Comparison of ENCODE assay signal across 19 cellular contexts in the genomic region with DNA sequence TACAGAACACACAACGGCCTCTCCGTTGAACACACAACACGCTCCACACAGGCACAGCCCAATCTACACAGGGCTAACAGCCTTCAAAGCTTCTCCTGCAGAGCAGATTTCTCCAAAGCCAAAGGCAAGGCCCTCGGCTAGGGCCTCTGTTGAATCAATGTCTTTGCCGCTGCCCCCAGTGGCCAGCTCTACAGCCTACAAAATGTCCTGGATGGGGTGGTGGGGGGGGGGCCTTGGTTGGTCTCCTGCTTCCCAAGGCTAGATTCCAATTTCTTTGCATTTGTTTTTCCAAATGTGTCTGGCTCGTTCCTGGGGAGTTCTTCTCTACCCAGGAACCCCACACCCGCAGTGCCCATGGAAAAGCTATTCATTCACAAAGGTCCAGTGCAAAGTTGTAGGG.
DNase-seq lines count a peak whose midpoint lies in the region; ATAC-seq, FAIRE-seq and TF ChIP-seq lines count a peak whose summit lies in the region.
"Had no signal": no experiment of that assay in that cellular context is flagged by ENCODE, and none has a peak within 500 bp of the region (broad histone marks: within the 10 kb centered on the region; RNA-seq: fewer than 3 reads in every experiment).

No MANE protein-coding gene starts in this region.

- H3K9me3 ChIP-seq in A673 (ENCODE audit: low read depth, low read length, poor library complexity, severe bottlenecking) = no peaks in the 10 kb centered on the region
- H3K9me3 ChIP-seq in HepG2 (ENCODE audit: low read length) = no peaks in the 10 kb centered on the region
- H3K9me3 ChIP-seq: psoas muscle had no signal

- TF ChIP-seq CTCF in A673 (conservative IDR thresholded peaks at IDR 0.05; ENCODE audit: low read depth, low read length) = 0 out of 2 replicates have a peak, but pooled peaks have one; percentile 38
- TF ChIP-seq CTCF in GM23338 (conservative IDR thresholded peaks at IDR 0.05; ENCODE audit: low read depth in 2 of 2) = peak; percentile 40 to 43
- peak; percentile 25 for TF ChIP-seq CTCF in HepG2 (CRISPR knock-in tag; IDR thresholded peaks at IDR 0.05)

- peaks cover 14% of the 10 kb centered on the region for H3K27me3 Mint-ChIP-seq in GM23338 (ENCODE audit: insufficient read depth, low read depth, poor library complexity)
- H3K27me3 Mint-ChIP-seq: activated B cell treated with CpG ODN at 0.5 μM for 24 hours had no signal

- CTCF ChIA-PET in A673 (lab: Charles Lee) = interaction anchor here (0.6 to 0.9 kb wide), 3 partner anchors 129 to 334 kb away, joined by 3 to 10 read pairs (median 5); no protein-coding TSS in a partner anchor
- CTCF ChIA-PET in HepG2 (lab: Yijun Ruan, JAX; ENCODE audit: low intra/inter-chr PET ratio, low total read pairs) = no interaction called here

- TF ChIP-seq EP300 in HepG2 (IDR thresholded peaks at IDR 0.05; ENCODE audit: low read depth in 2 of 2, low read length in 2 of 2) (no peak), HepG2 (CRISPR knock-in tag; IDR thresholded peaks at IDR 0.05; ENCODE audit: borderline replicate concordance) (no peak)

- H3K9me2 ChIP-seq in GM23338 (ENCODE audit: insufficient read depth) = no peaks in the 10 kb centered on the region

- H3K4me1 Mint-ChIP-seq in GM23338 = peaks cover 17% of the 10 kb centered on the region
- H3K4me1 Mint-ChIP-seq: activated naive CD4-positive, alpha-beta T cell treated with anti-CD3 and anti-CD28 coated beads, Interleukin-2, amount 50 U/mL, for 24 hours; central memory CD8-positive, alpha-beta T cell had no signal

- ATAC-seq in GM23338 = peak; percentile 31
- peak; percentile 45 for ATAC-seq in HepG2
- no peak for ATAC-seq in HG03469 (IDR thresholded peaks at IDR 0.05; ENCODE audit: unreplicated experiment)
- ATAC-seq in left cardiac atrium = no peak
- ATAC-seq: psoas muscle had no signal

- TF ChIP-seq RAD21 in HepG2 (CRISPR knock-in tag; IDR thresholded peaks at IDR 0.05) = no peak

- 43% methylated on average over 6 of the region's 7 CpGs for WGBS in HepG2 (ENCODE audit: low lambda C conversion rate)

- intact Hi-C loops in A673 (cut with micrococcal nuclease; ENCODE audit: unreplicated experiment) (no loop called here), HepG2 (cut with micrococcal nuclease; ENCODE audit: unreplicated experiment) (loop anchor here (5.0 kb wide), 1 partner anchor 550 kb away; no protein-coding TSS in a partner anchor), left cardiac atrium (cut with DNase I) (no loop called here)

- no peak overlapping the region for H3K4me3 ChIP-seq in A673 (ENCODE audit: low read depth, low read length, poor library complexity, severe bottlenecking)
- H3K4me3 ChIP-seq in GM23338 = no peak overlapping the region
- no peak overlapping the region for H3K4me3 ChIP-seq in HepG2 (replicated peaks in 1 of 3; ENCODE audit: insufficient read depth in 1 of 3, low read depth in 2 of 3, low read length in 3 of 3)
- H3K4me3 ChIP-seq: psoas muscle, SK-N-MC had no signal

- H3K9ac ChIP-seq in HepG2 (ENCODE audit: insufficient read depth, low read depth, low read length) = 0 out of 2 replicates have a peak overlapping the region, but pooled peaks have one; percentile 18

- H2AFZ ChIP-seq in GM23338 = peak overlapping the region; percentile 72; the same call in 1 of the 2 replicates
- H2AFZ ChIP-seq in HepG2 (ENCODE audit: low read length) = no peak overlapping the region

- TF ChIP-seq POLR2A in HepG2 (IDR thresholded peaks at IDR 0.05; ENCODE audit: insufficient read depth in 1 of 2, low read depth in 2 of 2, low read length in 2 of 2) = no peak

- BruUV-seq in A673 (replicated peaks; lab: Mats Ljungman, UMichigan) (no TSS peak), HepG2 (replicated peaks; lab: Mats Ljungman, UMichigan) (no TSS peak)

- H3K79me2 ChIP-seq in GM23338 (replicated peaks; ENCODE audit: insufficient read depth) (no peaks in the 10 kb centered on the region), HepG2 (ENCODE audit: insufficient read depth, low read length) (no peaks in the 10 kb centered on the region)

- H4K20me1 ChIP-seq in GM23338 (replicated peaks; ENCODE audit: insufficient read depth) (no peaks in the 10 kb centered on the region), HepG2 (ENCODE audit: insufficient read depth, low read length) (no peaks in the 10 kb centered on the region)

- no peaks in the 10 kb centered on the region for H3K36me3 Mint-ChIP-seq in GM23338 (ENCODE audit: low read depth)
- H3K36me3 Mint-ChIP-seq: activated naive CD4-positive, alpha-beta T cell treated with anti-CD3 and anti-CD28 coated beads, Interleukin-2, amount 50 U/mL, for 24 hours had no signal

- H3K36me3 ChIP-seq in A673 (ENCODE audit: insufficient read depth, low read length, poor library complexity, severe bottlenecking) (no peaks in the 10 kb centered on the region), GM23338 (ENCODE audit: insufficient read depth) (no peaks in the 10 kb centered on the region), HepG2 (replicated peaks in 1 of 2; ENCODE audit: control insufficient read depth in 1 of 2, insufficient read depth in 2 of 2, low read length in 2 of 2) (no peaks in the 10 kb centered on the region)

- DNase-seq in A673 (ENCODE audit: low spot score) = peak; percentile 26
- peak; percentile 42 for DNase-seq in GM23338 (ENCODE audit: low spot score)
- DNase-seq in SK-MEL-5 (ENCODE audit: low read depth, low spot score) = peak; percentile 37
- DNase-seq in HepG2 (ENCODE audit: low spot score) = peak; percentile 18
- no peak for DNase-seq in left cardiac atrium
- no peak for DNase-seq in activated CD8-positive, alpha-beta memory T cell treated with anti-CD3 and anti-CD28 coated beads, Interleukin-2, amount 50 U/mL, for 4 hours
- no peak for DNase-seq in DMS153 (lab: John Stamatoyannopoulos, UW)
- DNase-seq: activated B cell treated with CpG ODN at 0.5 μM for 24 hours; head of caudate nucleus; KG1; kidney glomerular epithelial cell; NK-92 treated with Interleukin-12 subunit alpha and Interleukin-12 subunit beta, amount 100 ng/mL, for 24 hours had no signal

- in situ Hi-C loops in SK-MEL-5 (cut with HindIII; ENCODE audit: low pct_unique_long_range_greater_than_20kb, low sequenced_read_pairs) = no loop called here
- in situ Hi-C loops in HepG2 (cut with HindIII; ENCODE audit: extremely low pct_ligation_motif_present, low pct_unique_long_range_greater_than_20kb) = no loop called here

- no peak overlapping the region for H3K27ac ChIP-seq in A673 (ENCODE audit: low read depth, low read length, poor library complexity, severe bottlenecking)
- no peak overlapping the region for H3K27ac ChIP-seq in GM23338 (ENCODE audit: low read depth)
- no peak overlapping the region for H3K27ac ChIP-seq in HepG2 (ENCODE audit: extremely low read length, insufficient read depth, low read length)
- H3K27ac ChIP-seq: psoas muscle, SK-N-MC had no signal

- H3K27me3 ChIP-seq in A673 (replicated peaks; ENCODE audit: insufficient read depth, low read depth, low read length, poor library complexity) = no peaks in the 10 kb centered on the region
- H3K27me3 ChIP-seq in GM23338 (ENCODE audit: insufficient read depth) = peaks cover 5% of the 10 kb centered on the region; the same call in 1 of the 2 replicates
- H3K27me3 ChIP-seq in HepG2 (ENCODE audit: control insufficient read depth in 1 of 2, insufficient read depth in 2 of 2, low read length in 2 of 2) = peaks cover 2 to 50% of the 10 kb centered on the region in 2 experiments; a peak in 4 of 5 replicates

- no peak overlapping the region for H3K4me3 Mint-ChIP-seq in GM23338
- H3K4me3 Mint-ChIP-seq: activated B cell treated with CpG ODN at 0.5 μM for 24 hours; activated naive CD4-positive, alpha-beta T cell treated with anti-CD3 and anti-CD28 coated beads, Interleukin-2, amount 50 U/mL, for 24 hours; central memory CD8-positive, alpha-beta T cell had no signal

- H3K4me1 ChIP-seq in A673 (ENCODE audit: insufficient read depth, low read length, poor library complexity, severe bottlenecking) (peaks cover 14% of the 10 kb centered on the region), GM23338 (ENCODE audit: insufficient read depth) (peaks cover 6% of the 10 kb centered on the region; the same call in 1 of the 2 replicates), HepG2 (ENCODE audit: insufficient read depth, low read length) (peaks cover 67% of the 10 kb centered on the region)
- H3K4me1 ChIP-seq: psoas muscle had no signal

- peak; percentile 23 for FAIRE-seq in HepG2 (lab: Jason Lieb, UNC)
- FAIRE-seq: endothelial cell of umbilical vein, GM19239 had no signal

- H3K4me2 ChIP-seq in GM23338 = no peak overlapping the region
- H3K4me2 ChIP-seq in HepG2 (ENCODE audit: low read depth, low read length) = peak overlapping the region; percentile 65

- no peak overlapping the region for H3K27ac Mint-ChIP-seq in GM23338
- H3K27ac Mint-ChIP-seq: activated naive CD4-positive, alpha-beta T cell treated with anti-CD3 and anti-CD28 coated beads, Interleukin-2, amount 50 U/mL, for 24 hours had no signal

- no peaks in the 10 kb centered on the region for H3K9me3 Mint-ChIP-seq in GM23338
- H3K9me3 Mint-ChIP-seq: activated B cell treated with CpG ODN at 0.5 μM for 24 hours; activated naive CD4-positive, alpha-beta T cell treated with anti-CD3 and anti-CD28 coated beads, Interleukin-2, amount 50 U/mL, for 24 hours; central memory CD8-positive, alpha-beta T cell had no signal

- no peaks in the 10 kb centered on the region for H3F3A ChIP-seq in GM23338 (replicated peaks; ENCODE audit: low read depth)

- POLR2A ChIA-PET in A673 (lab: Charles Lee; ENCODE audit: low non-redundant PET) = no interaction called here
- POLR2A ChIA-PET in HepG2 (lab: Yijun Ruan, JAX) = interaction anchor here (0.6 to 1.6 kb wide), 3 partner anchors 26 to 254 kb away, joined by 3 to 4 read pairs (median 4); no protein-coding TSS in a partner anchor

TF ChIP-seq in GM23338, 12 proteins besides CTCF, POLR2A, EP300 and RAD21 (continues in another document):
- no peak for TF ChIP-seq ZNF114 (CRISPR knock-in tag; IDR thresholded peaks at IDR 0.05)
- TF ChIP-seq POLR2AphosphoS5 (IDR thresholded peaks at IDR 0.05; ENCODE audit: low read depth) = no peak
- TF ChIP-seq EZH2 (IDR thresholded peaks at IDR 0.05; ENCODE audit: low read depth, unreplicated experiment) = no peak
- TF ChIP-seq JUNB (IDR thresholded peaks at IDR 0.05; ENCODE audit: unreplicated experiment) = no peak
- TF ChIP-seq EZH2phosphoT487 (IDR thresholded peaks at IDR 0.05; ENCODE audit: unreplicated experiment) = no peak
- no peak for TF ChIP-seq ZNF331 (CRISPR knock-in tag; IDR thresholded peaks at IDR 0.05; ENCODE audit: low read depth)

TF ChIP-seq in HepG2, 621 proteins besides CTCF, POLR2A, EP300 and RAD21 (continues in another document):
- peak; percentile 40 for TF ChIP-seq XRCC5 (optimal IDR thresholded peaks at IDR 0.05; ENCODE audit: low read length)

Comparison
In these comparisons a context has a peak if more than half of its experiments do, and no peak if none do; other contexts are left out.
1. DNase-seq: peak in A673 (single experiment), GM23338 (single experiment), SK-MEL-5 (single experiment) and HepG2 (single experiment); none in left cardiac atrium (single experiment), activated CD8-positive, alpha-beta memory T cell treated with anti-CD3 and anti-CD28 coated beads, Interleukin-2, amount 50 U/mL, for 4 hours (single experiment) and DMS153 (single experiment).
2. ATAC-seq: peak in GM23338 (single experiment) and HepG2 (single experiment); none in HG03469 (single experiment) and left cardiac atrium (0 of 2).
3. Peak in every context shown above with its lines, with median percentiles within 50 percentile points of each other: CTCF ChIP-seq.